In genomic region chr2:43609304-43609883, GRCh38 we compare ENCODE assay signal across 8 cellular contexts. TPM values are rescaled to one million over a fixed set of nuclear protein-coding genes. Genes with fewer than 3 reads are reported as not detected.
DNase-seq lines count a peak whose midpoint lies in the region; ATAC-seq and TF ChIP-seq lines count a peak whose summit lies in the region.

No MANE protein-coding gene starts in this region.

- H3K4me3 Mint-ChIP-seq in activated T-cell treated with anti-CD3 and anti-CD28 coated beads, Interleukin-2, amount 50 U/mL, for 72 hours, result no peak overlapping the region

- H3K79me2 ChIP-seq in parathyroid adenoma, result no peaks in the 10 kb centered on the region

- H3K27me3 ChIP-seq in parathyroid adenoma (ENCODE audit: control insufficient read depth, insufficient read depth, low read length), result no peaks in the 10 kb centered on the region

- DNase-seq in DMS53 (lab: John Stamatoyannopoulos, UW) (peak; percentile 85), NCI-H2227 (lab: John Stamatoyannopoulos, UW; ENCODE audit: unreplicated experiment) (peak; percentile 55), globus pallidus (ENCODE audit: low spot score) (peak; percentile 50)
- DNase-seq in activated T-cell treated with anti-CD3 and anti-CD28 coated beads, Interleukin-2, amount 50 U/mL, for 72 hours, result peak; percentile 29 to 48

- no peaks in the 10 kb centered on the region for H3K36me3 Mint-ChIP-seq in activated T-cell treated with anti-CD3 and anti-CD28 coated beads, Interleukin-2, amount 50 U/mL, for 72 hours (ENCODE audit: insufficient read depth in 2 of 2)

- no peaks in the 10 kb centered on the region for H3K36me3 ChIP-seq in parathyroid adenoma (ENCODE audit: control insufficient read depth, insufficient read depth, low read length)

- H3K9me3 ChIP-seq in parathyroid adenoma (ENCODE audit: control insufficient read depth, low read length), result no peaks in the 10 kb centered on the region

- no peak overlapping the region for H3K4me3 ChIP-seq in parathyroid adenoma (ENCODE audit: low read depth, low read length)

- peak overlapping the region; percentile 31 for H2AFZ ChIP-seq in parathyroid adenoma

- no peaks in the 10 kb centered on the region for H3K9me3 Mint-ChIP-seq in activated T-cell treated with anti-CD3 and anti-CD28 coated beads, Interleukin-2, amount 50 U/mL, for 72 hours

- peaks cover 20% of the 10 kb centered on the region for H3K4me1 Mint-ChIP-seq in activated T-cell treated with anti-CD3 and anti-CD28 coated beads, Interleukin-2, amount 50 U/mL, for 72 hours (ENCODE audit: low read depth)

- H3K27me3 Mint-ChIP-seq in activated T-cell treated with anti-CD3 and anti-CD28 coated beads, Interleukin-2, amount 50 U/mL, for 72 hours (ENCODE audit: low read depth), result no peaks in the 10 kb centered on the region

- H3K4me2 ChIP-seq in parathyroid adenoma (ENCODE audit: low read length), result no peak overlapping the region

- H3K27ac ChIP-seq in parathyroid adenoma, result no peak overlapping the region

- no peaks in the 10 kb centered on the region for H3K4me1 ChIP-seq in parathyroid adenoma

- TF ChIP-seq CTCF in parathyroid adenoma (IDR thresholded peaks at IDR 0.05), result peak; percentile 69

- no peak overlapping the region for H3K27ac Mint-ChIP-seq in activated T-cell treated with anti-CD3 and anti-CD28 coated beads, Interleukin-2, amount 50 U/mL, for 72 hours

- ATAC-seq in GM21737 (IDR thresholded peaks at IDR 0.05; ENCODE audit: unreplicated experiment) (peak; percentile 59), HG03565 (IDR thresholded peaks at IDR 0.05; ENCODE audit: unreplicated experiment) (no peak), GM19023 (IDR thresholded peaks at IDR 0.05; ENCODE audit: unreplicated experiment) (no peak)
- ATAC-seq in activated T-cell treated with anti-CD3 and anti-CD28 coated beads, Interleukin-2, amount 50 U/mL, for 72 hours (replicated peaks in 1 of 2), result peak; percentile 63 to 67

- H3K9ac ChIP-seq in parathyroid adenoma, result no peak overlapping the region

RNA-seq across cellular contexts. Expression of gene THADA, which starts 13.6 kb away (rescaled TPM):
- total RNA-seq in activated T-cell treated with anti-CD3 and anti-CD28 coated beads, Interleukin-2, amount 50 U/mL, for 72 hours, result 10 to 100 TPM; 39.5 to 46.3 TPM

RNA-seq across cellular contexts. Expression of gene PLEKHH2, which starts 27.7 kb away (rescaled TPM):
- total RNA-seq in activated T-cell treated with anti-CD3 and anti-CD28 coated beads, Interleukin-2, amount 50 U/mL, for 72 hours, result 1 to 10 TPM; 4.3 to 4.5 TPM

Comparison
In these comparisons a context has a peak if more than half of its experiments do, and no peak if none do; other contexts are left out.
1. ATAC-seq: peak in GM21737 (single experiment) and activated T-cell treated with anti-CD3 and anti-CD28 coated beads, Interleukin-2, amount 50 U/mL, for 72 hours (2 of 2); none in HG03565 (single experiment) and GM19023 (single experiment).
2. Peak in every context shown above with its lines, with median percentiles within 50 percentile points of each other: DNase-seq.